ENCODE assay signal across 8 cellular contexts in the genomic region with DNA sequence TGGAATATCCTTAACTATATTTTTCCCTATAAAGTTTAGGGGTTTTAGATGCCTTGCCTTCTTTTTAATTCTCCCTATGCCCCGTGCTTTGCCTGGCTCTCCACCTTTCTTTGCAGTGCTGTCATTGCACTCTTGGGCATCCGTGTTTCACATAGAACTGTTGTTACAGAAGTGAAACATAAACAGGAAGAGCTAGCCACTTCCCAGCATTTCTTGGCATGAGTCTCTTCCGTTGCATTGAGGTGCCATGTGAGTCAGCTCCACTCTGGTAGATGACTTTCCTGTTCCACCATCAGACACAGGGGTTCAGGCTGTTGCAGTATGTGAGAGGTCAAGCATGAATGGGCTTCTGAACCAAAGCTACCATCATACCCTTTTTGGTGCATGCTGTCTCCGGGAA.
DNase-seq lines count a peak whose midpoint lies in the region; ATAC-seq and TF ChIP-seq lines count a peak whose summit lies in the region.

No MANE protein-coding gene starts in this region.

- H3K9me3 Mint-ChIP-seq in stimulated activated effector memory CD8-positive, alpha-beta T cell treated with anti-CD3 and anti-CD28 coated beads, Interleukin-12 subunit alpha, Interleukin-12 subunit beta, amount 100 ng/mL, for 72 hours = no peaks in the 10 kb centered on the region

- H3K4me3 ChIP-seq in GM12865 (ENCODE audit: low read depth, low read length) (no peak overlapping the region), HL-60 (replicated peaks; ENCODE audit: insufficient read depth, low read length) (no peak overlapping the region), WI38 (ENCODE audit: low read depth, low read length) (peak overlapping the region; percentile 37)

- H3K4me1 Mint-ChIP-seq in stimulated activated effector memory CD8-positive, alpha-beta T cell treated with anti-CD3 and anti-CD28 coated beads, Interleukin-12 subunit alpha, Interleukin-12 subunit beta, amount 100 ng/mL, for 72 hours = peaks cover 34% of the 10 kb centered on the region

- H3K27ac Mint-ChIP-seq in stimulated activated effector memory CD8-positive, alpha-beta T cell treated with anti-CD3 and anti-CD28 coated beads, Interleukin-12 subunit alpha, Interleukin-12 subunit beta, amount 100 ng/mL, for 72 hours = peak overlapping the region; percentile 75

- no peak overlapping the region for H3K27ac ChIP-seq in HL-60 (replicated peaks)

- DNase-seq in GM12865 (ENCODE audit: low read depth) (peak; percentile 78), HL-60 (ENCODE audit: low read depth in 1 of 2, low spot score in 1 of 2) (peak; percentile 8 to 42), globus pallidus (ENCODE audit: low spot score) (peak; percentile 60), NCI-H446 treated with DMSO at 0.1 percent for 48 hours (lab: John Stamatoyannopoulos, UW) (no peak)
- peak; percentile 18 to 61 for DNase-seq in stimulated activated effector memory CD8-positive, alpha-beta T cell treated with anti-CD3 and anti-CD28 coated beads, Interleukin-12 subunit alpha, Interleukin-12 subunit beta, amount 100 ng/mL, for 72 hours (ENCODE audit: low spot score in 2 of 2)

- peak overlapping the region; percentile 50 for H3K4me3 Mint-ChIP-seq in stimulated activated effector memory CD8-positive, alpha-beta T cell treated with anti-CD3 and anti-CD28 coated beads, Interleukin-12 subunit alpha, Interleukin-12 subunit beta, amount 100 ng/mL, for 72 hours

- no peak for TF ChIP-seq CTCF in GM12865 (IDR thresholded peaks at IDR 0.05; ENCODE audit: insufficient read depth, low read depth, low read length, missing control alignments)
- TF ChIP-seq CTCF in HL-60 (IDR thresholded peaks at IDR 0.05; ENCODE audit: insufficient read depth, low read length) = no peak
- peak; percentile 51 for TF ChIP-seq CTCF in WI38 (IDR thresholded peaks at IDR 0.05; ENCODE audit: low read depth, low read length)

- ATAC-seq in stimulated activated effector memory CD8-positive, alpha-beta T cell treated with anti-CD3 and anti-CD28 coated beads, Interleukin-12 subunit alpha, Interleukin-12 subunit beta, amount 100 ng/mL, for 72 hours = peak; percentile 99
- ATAC-seq in HG02571 (IDR thresholded peaks at IDR 0.05; ENCODE audit: unreplicated experiment) (no peak), GM18870 (IDR thresholded peaks at IDR 0.05; ENCODE audit: unreplicated experiment) (no peak)

- H3K27me3 ChIP-seq in HL-60 (ENCODE audit: insufficient read depth, poor library complexity, severe bottlenecking) = no peaks in the 10 kb centered on the region

- H3K36me3 Mint-ChIP-seq in stimulated activated effector memory CD8-positive, alpha-beta T cell treated with anti-CD3 and anti-CD28 coated beads, Interleukin-12 subunit alpha, Interleukin-12 subunit beta, amount 100 ng/mL, for 72 hours = peaks cover 5% of the 10 kb centered on the region
